ENCODE assay signal across 23 cellular contexts in the genomic region with DNA sequence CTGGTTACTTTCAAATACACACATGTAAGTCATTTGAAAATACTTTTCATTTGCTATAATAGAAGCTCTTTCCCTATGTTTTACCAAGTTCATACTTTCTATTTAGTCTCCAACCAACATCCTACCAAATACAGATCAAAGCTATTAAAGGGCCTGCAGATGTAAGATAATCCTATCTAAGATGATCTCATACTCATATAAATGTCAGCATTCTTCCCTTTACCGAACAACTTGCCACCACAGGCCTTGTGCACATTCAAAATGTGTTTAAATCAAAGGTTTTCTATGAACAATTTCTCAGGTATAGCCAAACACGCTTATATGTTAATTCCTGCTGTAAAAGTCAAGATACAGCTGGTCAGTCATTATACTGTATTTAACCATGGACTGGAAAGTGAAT. TPM values are rescaled to one million over a fixed set of nuclear protein-coding genes. Genes with fewer than 3 reads are reported as not detected.
DNase-seq lines count a peak whose midpoint lies in the region; ATAC-seq, FAIRE-seq and TF ChIP-seq lines count a peak whose summit lies in the region.
"Had no signal": no experiment of that assay in that cellular context is flagged by ENCODE, and none has a peak within 500 bp of the region (broad histone marks: within the 10 kb centered on the region; RNA-seq: fewer than 3 reads in every experiment).

No MANE protein-coding gene starts in this region.

- H4K20me1 ChIP-seq in mammary epithelial cell (ENCODE audit: insufficient read depth, low read length), result no peaks in the 10 kb centered on the region
- peaks cover 2% of the 10 kb centered on the region for H4K20me1 ChIP-seq in keratinocyte (ENCODE audit: control insufficient read depth, extremely low read depth, insufficient read depth, low read length)

- H3K36me3 ChIP-seq in mammary epithelial cell (ENCODE audit: insufficient read depth, low read length) (no peaks in the 10 kb centered on the region), breast epithelium (peaks cover 5% of the 10 kb centered on the region), keratinocyte (ENCODE audit: control insufficient read depth in 2 of 2, extremely low read depth in 1 of 2, insufficient read depth in 2 of 2, low read length in 2 of 2) (peaks cover 6 to 9% of the 10 kb centered on the region in 2 experiments)

- no peak overlapping the region for H3K9ac ChIP-seq in mammary epithelial cell (ENCODE audit: insufficient read depth, low read length)
- peak overlapping the region; percentile 18 for H3K9ac ChIP-seq in keratinocyte (ENCODE audit: control insufficient read depth, extremely low read depth, insufficient read depth, low read length)

- H3K9me3 ChIP-seq in mammary epithelial cell (replicated peaks; ENCODE audit: insufficient read depth, low read length), result no peaks in the 10 kb centered on the region
- H3K9me3 ChIP-seq in breast epithelium, result no peaks in the 10 kb centered on the region
- no peaks in the 10 kb centered on the region for H3K9me3 ChIP-seq in keratinocyte (ENCODE audit: control insufficient read depth, low read depth, low read length)

- H2AFZ ChIP-seq in mammary epithelial cell (ENCODE audit: low read depth, low read length), result no peak overlapping the region
- peak overlapping the region; percentile 20 for H2AFZ ChIP-seq in keratinocyte (ENCODE audit: control insufficient read depth, low read length)
- H2AFZ ChIP-seq: GM23338 had no signal

- CTCF ChIA-PET in mammary epithelial cell (lab: Charles Lee; ENCODE audit: low non-redundant PET), result no interaction called here

- no peak for ATAC-seq in GM21825 (IDR thresholded peaks at IDR 0.05; ENCODE audit: unreplicated experiment)
- ATAC-seq: GM23338, HCT116, HepG2, PC-3 had no signal

- dilution Hi-C loops in mammary epithelial cell (cut with HindIII; ENCODE audit: low sequenced_read_pairs) (no loop called here), keratinocyte (cut with MboI; ENCODE audit: extremely low pct_ligation_motif_present, low sequenced_read_pairs) (no loop called here)

- WGBS in mammary epithelial cell (ENCODE audit: low coverage, missing lambda C conversion rate), result 77% methylated on average over 2 of the region's 2 CpGs

- no peak overlapping the region for H3K27ac ChIP-seq in mammary epithelial cell (ENCODE audit: insufficient read depth, low read depth, low read length)
- no peak overlapping the region for H3K27ac ChIP-seq in breast epithelium
- peak overlapping the region; percentile 18 for H3K27ac ChIP-seq in keratinocyte (ENCODE audit: control insufficient read depth, insufficient read depth, low read length)

- no peak for TF ChIP-seq POLR2A in breast epithelium (IDR thresholded peaks at IDR 0.05)

- DNase-seq in mammary epithelial cell (no peak), breast epithelium (ENCODE audit: low spot score in 2 of 2) (no peak), astrocyte of the spinal cord (ENCODE audit: low read depth, low spot score) (peak; percentile 12), keratinocyte (ENCODE audit: low read depth, low spot score) (no peak), DMS53 (lab: John Stamatoyannopoulos, UW) (no peak), MV-4-11 (lab: John Stamatoyannopoulos, UW) (no peak)
- no peak for DNase-seq in activated CD4-positive, CD25-positive, alpha-beta regulatory T cell (lab: John Stamatoyannopoulos, UW)
- DNase-seq: 8988T; CD4-positive, alpha-beta memory T cell; DMS79 treated with DMSO at 0.1 percent for 48 hours; Kasumi-1; NCI-H1417 treated with DMSO at 0.1 percent for 48 hours; NCI-H2029 treated with DMSO at 0.1 percent for 48 hours; NCI-H2171 treated with DMSO at 0.1 percent for 48 hours; NCI-H446 treated with DMSO at 0.1 percent for 48 hours; NCI-H748 treated with DMSO at 0.1 percent for 48 hours; PC-3 had no signal

- BruUV-seq in mammary epithelial cell (replicated peaks; lab: Mats Ljungman, UMichigan), result no TSS peak

- H3K4me1 ChIP-seq in mammary epithelial cell (ENCODE audit: insufficient read depth, low read length), result peaks cover 13% of the 10 kb centered on the region
- H3K4me1 ChIP-seq in breast epithelium, result no peaks in the 10 kb centered on the region
- H3K4me1 ChIP-seq in keratinocyte (ENCODE audit: control insufficient read depth, extremely low read depth, insufficient read depth, low read length), result peaks cover 20% of the 10 kb centered on the region

- in situ Hi-C loops in mammary epithelial cell (cut with MboI; ENCODE audit: low sequenced_read_pairs in 2 of 2), result no loop called here
- in situ Hi-C loops in astrocyte of the spinal cord (cut with HindIII; ENCODE audit: low sequenced_read_pairs), result no loop called here

- H3K4me2 ChIP-seq in mammary epithelial cell (ENCODE audit: insufficient read depth, low read depth, low read length) (peak overlapping the region; percentile 28), keratinocyte (ENCODE audit: control insufficient read depth, extremely low read depth, insufficient read depth, low read depth, low read length) (peak overlapping the region; percentile 64)
- H3K4me2 ChIP-seq: GM23338 had no signal

- intact Hi-C loops in mammary epithelial cell (cut with micrococcal nuclease), result no loop called here
- intact Hi-C loops in breast epithelium (cut with DNase I; ENCODE audit: low total_unique reads), result no loop called here

- no peaks in the 10 kb centered on the region for H3K79me2 ChIP-seq in mammary epithelial cell (ENCODE audit: insufficient read depth, low read length)
- H3K79me2 ChIP-seq in keratinocyte (ENCODE audit: control insufficient read depth, insufficient read depth, low read length), result no peaks in the 10 kb centered on the region

- TF ChIP-seq CTCF in mammary epithelial cell (conservative IDR thresholded peaks at IDR 0.05 in 1 of 2, IDR thresholded peaks at IDR 0.05 in 1 of 2; ENCODE audit: extremely low read depth in 1 of 2, insufficient read depth in 1 of 2, low read depth in 1 of 2, low read length in 2 of 2) (no peak), breast epithelium (IDR thresholded peaks at IDR 0.05) (no peak), astrocyte of the spinal cord (IDR thresholded peaks at IDR 0.05; ENCODE audit: low read depth, low read length) (no peak), keratinocyte (optimal IDR thresholded peaks at IDR 0.05 in 1 of 3, IDR thresholded peaks at IDR 0.05 in 1 of 3, conservative IDR thresholded peaks at IDR 0.05 in 1 of 3; ENCODE audit: extremely low read depth in 1 of 3, insufficient read depth in 2 of 3, low read length in 3 of 3) (no peak)

- FAIRE-seq in keratinocyte (lab: Jason Lieb, UNC), result peak; percentile 56
- FAIRE-seq: G401.6, GM18507, HepG2 had no signal

- H3K4me3 ChIP-seq in mammary epithelial cell (replicated peaks in 1 of 3; ENCODE audit: insufficient read depth in 1 of 3, low read depth in 2 of 3, low read length in 3 of 3), result no peak overlapping the region
- H3K4me3 ChIP-seq in breast epithelium, result no peak overlapping the region
- H3K4me3 ChIP-seq in astrocyte of the spinal cord (ENCODE audit: low read depth, low read length), result no peak overlapping the region
- peak overlapping the region in 1 of 3 experiments; percentile 51 for H3K4me3 ChIP-seq in keratinocyte (ENCODE audit: control insufficient read depth in 2 of 3, extremely low read depth in 1 of 3, insufficient read depth in 2 of 3, low read depth in 1 of 3, low read length in 3 of 3)
- H3K4me3 ChIP-seq: GM23338 had no signal

- no peaks in the 10 kb centered on the region for H3K27me3 ChIP-seq in mammary epithelial cell (ENCODE audit: insufficient read depth, low read length)
- no peaks in the 10 kb centered on the region for H3K27me3 ChIP-seq in breast epithelium
- H3K27me3 ChIP-seq in keratinocyte (ENCODE audit: control insufficient read depth, extremely low read depth, insufficient read depth, low read length), result no peaks in the 10 kb centered on the region

- H3K9me1 ChIP-seq in keratinocyte (ENCODE audit: control insufficient read depth, extremely low read depth, insufficient read depth, low read length), result no peaks in the 10 kb centered on the region

RNA-seq across cellular contexts. Expression of a gene that starts 23.3 kb away (rescaled TPM):
- total RNA-seq in mammary epithelial cell (10 to 100 TPM; 16.4 to 19.5 TPM), breast epithelium (10 to 100 TPM; 15.7 to 28.2 (median 23.3) TPM)
- polyA plus RNA-seq in mammary epithelial cell (8.0 TPM), keratinocyte (7.4 to 11.0 TPM (median 10.9 TPM) in 3 replicates)
- polyA minus RNA-seq in mammary epithelial cell (6.3 TPM), keratinocyte (5.6 to 8.8 TPM (median 6.1 TPM) in 3 replicates)
- 9.6 TPM for polyA plus RNA-seq in keratinocyte (2011; ENCODE audit: low read depth)
- polyA plus RNA-seq in keratinocyte (2011; cell fraction: cytosol; rRNA removed), result 12.1 and 13.2 TPM in 2 replicates
- 9.7 and 11.2 TPM in 2 replicates for polyA plus RNA-seq in keratinocyte (2011; cell fraction: nucleus; rRNA removed)
- 9.0 and 11.3 TPM in 2 replicates for polyA plus RNA-seq in keratinocyte (2012; ENCODE audit: low replicate concordance)
- 6.5 TPM for polyA minus RNA-seq in keratinocyte (2011; cell fraction: cytosol; rRNA and poly(A)+ RNA removed)
- polyA minus RNA-seq in keratinocyte (2011; cell fraction: nucleus; rRNA and poly(A)+ RNA removed), result 3.4 and 8.7 TPM in 2 replicates

RNA-seq across cellular contexts. Expression of a gene that starts 39.5 kb away (rescaled TPM):
- total RNA-seq in mammary epithelial cell (10 to 100 TPM in 1 of 2 donors, 1 to 10 TPM in 1; 2.0 to 12.3 TPM), breast epithelium (1 to 10 TPM; 3.6 to 9.1 (median 4.6) TPM)
- polyA plus RNA-seq in mammary epithelial cell (6.5 TPM), keratinocyte (1.8 to 8.6 TPM (median 5.1 TPM) in 3 replicates)
- polyA minus RNA-seq in mammary epithelial cell (13.1 TPM), keratinocyte (0.59 to 7.6 TPM (median 1.3 TPM) in 3 replicates)
- polyA plus RNA-seq in keratinocyte (2011; ENCODE audit: low read depth), result 1.6 TPM
- polyA plus RNA-seq in keratinocyte (2011; cell fraction: cytosol; rRNA removed), result 1.9 and 3.7 TPM in 2 replicates
- polyA plus RNA-seq in keratinocyte (2011; cell fraction: nucleus; rRNA removed), result 2.5 and 4.1 TPM in 2 replicates
- polyA plus RNA-seq in keratinocyte (2012; ENCODE audit: low replicate concordance), result 0.54 and 6.0 TPM in 2 replicates
- polyA minus RNA-seq in keratinocyte (2011; cell fraction: cytosol; rRNA and poly(A)+ RNA removed), result 1.5 TPM
- 2.5 and 4.1 TPM in 2 replicates for polyA minus RNA-seq in keratinocyte (2011; cell fraction: nucleus; rRNA and poly(A)+ RNA removed)
